In the genomic region with DNA sequence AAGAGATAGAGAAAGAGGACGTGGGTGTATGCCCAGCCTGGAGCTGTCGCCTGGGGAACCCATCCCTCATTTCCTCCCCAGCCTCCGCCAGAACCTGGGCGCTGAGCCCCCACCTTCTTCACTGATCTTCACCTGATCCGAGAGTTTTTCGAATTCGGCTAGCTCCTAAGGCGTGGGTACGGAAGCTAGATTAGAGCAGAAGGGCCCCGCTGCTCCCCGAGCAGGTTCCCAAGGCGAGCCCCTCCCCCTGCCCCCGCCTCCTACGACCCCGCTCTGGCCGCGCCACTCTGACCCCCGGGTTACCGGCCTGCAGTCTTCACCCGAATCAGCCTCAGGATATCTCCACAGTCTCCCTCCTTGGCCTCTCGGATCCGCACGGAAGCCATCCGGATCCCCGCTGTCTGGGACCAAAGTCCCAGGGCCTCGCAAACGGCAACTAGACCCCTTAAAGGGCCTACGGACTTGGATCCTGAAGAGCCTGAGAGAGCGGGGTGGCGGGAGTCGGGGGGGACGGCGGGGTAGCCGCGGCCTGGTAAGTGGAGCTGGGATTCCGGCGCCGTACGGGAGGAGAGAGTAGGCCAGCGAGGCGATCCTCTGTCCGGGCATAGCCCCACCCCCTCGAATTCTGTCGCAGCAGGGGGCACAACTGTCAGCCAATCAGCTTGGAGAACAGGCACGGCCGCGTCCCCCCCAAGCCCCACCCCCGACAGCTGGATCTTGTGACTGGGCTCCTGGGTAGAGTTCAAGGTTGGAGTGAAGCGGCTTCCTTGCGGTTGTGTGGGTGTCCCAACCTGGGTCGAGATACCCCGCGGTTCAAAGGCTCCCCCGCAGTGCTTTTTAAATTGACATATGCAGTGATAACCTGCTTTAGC, we compare ENCODE assay signal across 8 cellular contexts. TPM values are rescaled to one million over a fixed set of nuclear protein-coding genes. Genes with fewer than 3 reads are reported as not detected.
DNase-seq lines count a peak whose midpoint lies in the region; ATAC-seq and TF ChIP-seq lines count a peak whose summit lies in the region.

TSS of gene SAT2 (minus strand) at position 572 of the 872 bp plus-strand sequence. CDS start at position 386, 186 bp downstream.

- H3K4me3 ChIP-seq in WI38 (ENCODE audit: low read depth, low read length) (peak within 1 kb of the TSS; percentile 86), mammary epithelial cell (replicated peaks in 1 of 3; ENCODE audit: insufficient read depth in 1 of 3, low read depth in 2 of 3, low read length in 3 of 3) (peak within 1 kb of the TSS; percentile 63 to 76 (median 66)), skin epidermis (peak within 1 kb of the TSS; percentile 45 to 79 (median 66))

- H3K4me2 ChIP-seq in mammary epithelial cell (ENCODE audit: insufficient read depth, low read depth, low read length) = peak within 1 kb of the TSS; percentile 89

- no peaks in the 10 kb centered on the region for H3K27me3 ChIP-seq in mammary epithelial cell (ENCODE audit: insufficient read depth, low read length)

- H3K36me3 ChIP-seq in mammary epithelial cell (ENCODE audit: insufficient read depth, low read length) = no peaks in the 10 kb centered on the region

- H3K9me3 ChIP-seq in mammary epithelial cell (replicated peaks; ENCODE audit: insufficient read depth, low read length) = no peaks in the 10 kb centered on the region

- H3K9ac ChIP-seq in mammary epithelial cell (ENCODE audit: insufficient read depth, low read length) = peak within 1 kb of the TSS; percentile 65

- ATAC-seq in HG02938 (IDR thresholded peaks at IDR 0.05; ENCODE audit: unreplicated experiment) (peak; percentile 71), HG03457 (IDR thresholded peaks at IDR 0.05; ENCODE audit: unreplicated experiment) (no peak)

- DNase-seq in GM13977 (ENCODE audit: low spot score) (peak; percentile 96), NCI-H2107 treated with DMSO at 0.1 percent for 48 hours (lab: John Stamatoyannopoulos, UW; ENCODE audit: unreplicated experiment) (peak; percentile 18), mammary epithelial cell (peak; percentile 87), iPS-NIHi11 (ENCODE audit: low spot score) (peak; percentile 98)

- H3K4me1 ChIP-seq in mammary epithelial cell (ENCODE audit: insufficient read depth, low read length) = peaks cover 2% of the 10 kb centered on the region

- in situ Hi-C loops in GM13977 (cut with MboI; ENCODE audit: low pct_unique_long_range_greater_than_20kb, low sequenced_read_pairs, unreplicated experiment) (no loop called here), mammary epithelial cell (cut with MboI; ENCODE audit: low sequenced_read_pairs in 2 of 2) (loop anchor here in 1 of 2 donors (5.0 kb wide), 1 partner anchor 60 kb away; the partner anchor contains the start of genes TP53 and WRAP53)

- peak within 1 kb of the TSS; percentile 93 for H2AFZ ChIP-seq in mammary epithelial cell (ENCODE audit: low read depth, low read length)

- no peak for TF ChIP-seq CTCF in GM13977 (IDR thresholded peaks at IDR 0.05; ENCODE audit: extremely low read depth, insufficient read depth, missing control alignments)
- TF ChIP-seq CTCF in WI38 (IDR thresholded peaks at IDR 0.05; ENCODE audit: low read depth, low read length) = no peak
- TF ChIP-seq CTCF in mammary epithelial cell (conservative IDR thresholded peaks at IDR 0.05 in 1 of 2, IDR thresholded peaks at IDR 0.05 in 1 of 2; ENCODE audit: extremely low read depth in 1 of 2, insufficient read depth in 1 of 2, low read depth in 1 of 2, low read length in 2 of 2) = no peak

- H3K27ac ChIP-seq in mammary epithelial cell (ENCODE audit: insufficient read depth, low read depth, low read length) (no peak within 1 kb of the TSS), skin epidermis (peak within 1 kb of the TSS; percentile 37 to 98 (median 90))

- no peaks in the 10 kb centered on the region for H4K20me1 ChIP-seq in mammary epithelial cell (ENCODE audit: insufficient read depth, low read length)

- peaks cover 9% of the 10 kb centered on the region for H3K79me2 ChIP-seq in mammary epithelial cell (ENCODE audit: insufficient read depth, low read length)

- dilution Hi-C loops in mammary epithelial cell (cut with HindIII; ENCODE audit: low sequenced_read_pairs) = no loop called here

- no TSS peak for BruUV-seq in mammary epithelial cell (replicated peaks; lab: Mats Ljungman, UMichigan)

- intact Hi-C loops in mammary epithelial cell (cut with micrococcal nuclease) = no loop called here

- 6% methylated on average over 21 of the region's 54 CpGs for WGBS in mammary epithelial cell (ENCODE audit: low coverage, missing lambda C conversion rate)

- CTCF ChIA-PET in mammary epithelial cell (lab: Charles Lee; ENCODE audit: low non-redundant PET) = interaction anchor here (0.6 kb wide), 1 partner anchor 39 kb away, joined by 3 read pairs; no protein-coding TSS in a partner anchor

RNA-seq across cellular contexts. Expression of gene SAT2, which starts in this region (rescaled TPM):
- 10 to 100 TPM; 18.2 to 49.8 TPM for total RNA-seq in mammary epithelial cell
- polyA plus RNA-seq in mammary epithelial cell = 18.3 TPM
- 52.0 TPM for polyA minus RNA-seq in mammary epithelial cell

Comparison
In these comparisons a context has a peak if more than half of its experiments do, and no peak if none do; other contexts are left out.
1. DNase-seq: peak in every context shown above with its lines; median percentile 98 in iPS-NIHi11; 96 in GM13977; 87 in mammary epithelial cell; 18 in NCI-H2107 treated with DMSO at 0.1 percent for 48 hours.